17 cellular contexts compared by ENCODE assay signal in the genomic region with DNA sequence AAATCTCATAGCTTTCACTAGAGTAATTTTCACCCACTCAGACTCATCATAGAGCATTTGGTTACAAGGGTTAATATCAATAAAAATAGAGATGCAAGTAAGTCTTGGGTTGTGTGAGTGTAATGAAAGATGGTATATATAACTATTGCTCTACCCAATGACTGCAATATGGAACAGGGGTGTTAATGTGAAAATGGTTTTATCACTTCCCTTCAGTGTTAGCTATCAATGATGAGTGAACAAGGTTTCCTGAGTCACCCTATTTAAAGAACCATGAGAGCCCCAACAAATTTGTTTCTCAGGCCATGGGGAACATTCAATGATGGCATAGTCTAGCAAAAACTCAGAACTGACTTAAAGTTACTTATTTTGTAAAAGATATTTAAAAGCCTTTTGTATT.
"Had no signal": no experiment of that assay in that cellular context is flagged by ENCODE, and none has a peak within 500 bp of the region (broad histone marks: within the 10 kb centered on the region; RNA-seq: fewer than 3 reads in every experiment).

No MANE protein-coding gene starts in this region.

- H3K4me3 ChIP-seq: colonic mucosa, sigmoid colon had no signal

- FAIRE-seq: islet of Langerhans had no signal

- H3K4me1 ChIP-seq: colonic mucosa, sigmoid colon had no signal

- H3K36me3 ChIP-seq: colonic mucosa, neutrophil, sigmoid colon, WERI-Rb-1 had no signal

- H3K27ac ChIP-seq: colonic mucosa, neutrophil, sigmoid colon, WERI-Rb-1 had no signal

- H3K9me3 ChIP-seq: colonic mucosa, neutrophil, sigmoid colon had no signal

- ATAC-seq: activated naive CD8-positive, alpha-beta T cell treated with anti-CD3 and anti-CD28 coated beads, Interleukin-2, amount 50 U/mL, for 24 hours; naive thymus-derived CD8-positive, alpha-beta T cell; stimulated activated naive B cell treated with anti-CD40 and anti-IgM and Interleukin-4, amounts not matched to agents 10 μg/mL and 1 μg/mL and 100 μg/mL, for 72 hours had no signal

- H3K27me3 ChIP-seq: colonic mucosa, neutrophil, sigmoid colon had no signal

- DNase-seq: activated CD4-positive, alpha-beta T cell treated with anti-CD3 and anti-CD28 coated beads for 1 hour; activated CD8-positive, alpha-beta memory T cell treated with anti-CD3 and anti-CD28 coated beads for 24 hours; activated CD8-positive, alpha-beta memory T cell treated with anti-CD3 and anti-CD28 coated beads, Interleukin-2, amount 50 U/mL, for 48 hours; activated effector memory CD4-positive, alpha-beta T cell treated with Interleukin-2 at 50 U/mL for 16 hours; activated naive CD4-positive, alpha-beta T cell treated with anti-CD3 and anti-CD28 coated beads, Interleukin-2, amount 10 ng/mL, durations not matched to agents 7 days and 5 days; activated naive CD8-positive, alpha-beta T cell treated with anti-CD3 and anti-CD28 coated beads, Interleukin-2, amount 50 U/mL, for 24 hours; activated T-cell treated with anti-CD3 and anti-CD28 coated beads, Interleukin-2, amount 50 U/mL, for 48 hours; anterior cingulate cortex; colonic mucosa; left cardiac atrium; naive thymus-derived CD8-positive, alpha-beta T cell; posterior cingulate gyrus; sigmoid colon; stimulated activated naive B cell treated with anti-CD40 and anti-IgM and Interleukin-4, amounts not matched to agents 10 μg/mL and 1 μg/mL and 100 μg/mL, for 72 hours; WERI-Rb-1 had no signal
